In the genomic region with DNA sequence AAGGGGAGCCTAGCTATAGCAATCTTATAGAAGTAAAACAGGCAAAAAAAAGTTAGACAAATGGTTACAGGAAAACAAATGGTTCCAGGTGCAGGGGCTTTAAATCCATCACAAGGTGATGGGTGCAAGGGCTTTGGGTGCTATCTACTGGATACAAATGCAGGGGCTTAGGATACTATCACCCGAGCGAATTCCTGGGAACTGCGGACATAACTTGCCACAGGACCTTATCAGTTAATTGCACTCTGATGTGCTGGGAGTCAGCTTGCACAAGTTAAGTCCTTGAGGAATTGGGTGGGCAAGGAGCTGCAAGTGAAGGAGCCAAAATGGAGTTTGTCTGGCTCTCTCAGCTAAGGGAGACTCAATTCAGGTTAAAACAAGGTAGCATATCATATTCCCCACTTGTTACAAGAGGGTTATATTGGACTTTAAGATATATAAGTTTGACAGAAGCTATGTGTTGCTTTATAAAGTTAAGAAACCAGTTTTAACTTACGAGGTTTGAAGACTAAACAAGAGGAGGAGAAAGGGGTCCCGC, we compare ENCODE assay signal across 1 cellular context.
TF ChIP-seq lines count a peak whose summit lies in the region.

No MANE protein-coding gene starts in this region.

TF ChIP-seq in K562, 482 proteins besides CTCF, POLR2A, EP300 and RAD21 (continued from another document and continues in another):
- TF ChIP-seq, protein P1, sequence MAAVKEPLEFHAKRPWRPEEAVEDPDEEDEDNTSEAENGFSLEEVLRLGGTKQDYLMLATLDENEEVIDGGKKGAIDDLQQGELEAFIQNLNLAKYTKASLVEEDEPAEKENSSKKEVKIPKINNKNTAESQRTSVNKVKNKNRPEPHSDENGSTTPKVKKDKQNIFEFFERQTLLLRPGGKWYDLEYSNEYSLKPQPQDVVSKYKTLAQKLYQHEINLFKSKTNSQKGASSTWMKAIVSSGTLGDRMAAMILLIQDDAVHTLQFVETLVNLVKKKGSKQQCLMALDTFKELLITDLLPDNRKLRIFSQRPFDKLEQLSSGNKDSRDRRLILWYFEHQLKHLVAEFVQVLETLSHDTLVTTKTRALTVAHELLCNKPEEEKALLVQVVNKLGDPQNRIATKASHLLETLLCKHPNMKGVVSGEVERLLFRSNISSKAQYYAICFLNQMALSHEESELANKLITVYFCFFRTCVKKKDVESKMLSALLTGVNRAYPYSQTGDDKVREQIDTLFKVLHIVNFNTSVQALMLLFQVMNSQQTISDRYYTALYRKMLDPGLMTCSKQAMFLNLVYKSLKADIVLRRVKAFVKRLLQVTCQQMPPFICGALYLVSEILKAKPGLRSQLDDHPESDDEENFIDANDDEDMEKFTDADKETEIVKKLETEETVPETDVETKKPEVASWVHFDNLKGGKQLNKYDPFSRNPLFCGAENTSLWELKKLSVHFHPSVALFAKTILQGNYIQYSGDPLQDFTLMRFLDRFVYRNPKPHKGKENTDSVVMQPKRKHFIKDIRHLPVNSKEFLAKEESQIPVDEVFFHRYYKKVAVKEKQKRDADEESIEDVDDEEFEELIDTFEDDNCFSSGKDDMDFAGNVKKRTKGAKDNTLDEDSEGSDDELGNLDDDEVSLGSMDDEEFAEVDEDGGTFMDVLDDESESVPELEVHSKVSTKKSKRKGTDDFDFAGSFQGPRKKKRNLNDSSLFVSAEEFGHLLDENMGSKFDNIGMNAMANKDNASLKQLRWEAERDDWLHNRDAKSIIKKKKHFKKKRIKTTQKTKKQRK (IDR thresholded peaks at IDR 0.05; ENCODE audit: borderline replicate concordance, low read depth, low read length), result no peak
- TF ChIP-seq CBFB (CRISPR knock-in tag; IDR thresholded peaks at IDR 0.05), result no peak
- TF ChIP-seq CHD1 (IDR thresholded peaks at IDR 0.05; ENCODE audit: low read length), result no peak
- no peak for TF ChIP-seq ZNF583 (CRISPR knock-in tag; IDR thresholded peaks at IDR 0.05)
- TF ChIP-seq MEF2A (IDR thresholded peaks at IDR 0.05; ENCODE audit: control insufficient read depth, low read depth, low read length), result no peak
- TF ChIP-seq SOX6 (IDR thresholded peaks at IDR 0.05), result no peak
- TF ChIP-seq, protein P2, sequence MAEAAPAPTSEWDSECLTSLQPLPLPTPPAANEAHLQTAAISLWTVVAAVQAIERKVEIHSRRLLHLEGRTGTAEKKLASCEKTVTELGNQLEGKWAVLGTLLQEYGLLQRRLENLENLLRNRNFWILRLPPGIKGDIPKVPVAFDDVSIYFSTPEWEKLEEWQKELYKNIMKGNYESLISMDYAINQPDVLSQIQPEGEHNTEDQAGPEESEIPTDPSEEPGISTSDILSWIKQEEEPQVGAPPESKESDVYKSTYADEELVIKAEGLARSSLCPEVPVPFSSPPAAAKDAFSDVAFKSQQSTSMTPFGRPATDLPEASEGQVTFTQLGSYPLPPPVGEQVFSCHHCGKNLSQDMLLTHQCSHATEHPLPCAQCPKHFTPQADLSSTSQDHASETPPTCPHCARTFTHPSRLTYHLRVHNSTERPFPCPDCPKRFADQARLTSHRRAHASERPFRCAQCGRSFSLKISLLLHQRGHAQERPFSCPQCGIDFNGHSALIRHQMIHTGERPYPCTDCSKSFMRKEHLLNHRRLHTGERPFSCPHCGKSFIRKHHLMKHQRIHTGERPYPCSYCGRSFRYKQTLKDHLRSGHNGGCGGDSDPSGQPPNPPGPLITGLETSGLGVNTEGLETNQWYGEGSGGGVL (CRISPR knock-in tag; IDR thresholded peaks at IDR 0.05), result no peak
- TF ChIP-seq SRSF9 (IDR thresholded peaks at IDR 0.05; ENCODE audit: borderline replicate concordance, low read depth, low read length), result no peak
- TF ChIP-seq, protein P3, sequence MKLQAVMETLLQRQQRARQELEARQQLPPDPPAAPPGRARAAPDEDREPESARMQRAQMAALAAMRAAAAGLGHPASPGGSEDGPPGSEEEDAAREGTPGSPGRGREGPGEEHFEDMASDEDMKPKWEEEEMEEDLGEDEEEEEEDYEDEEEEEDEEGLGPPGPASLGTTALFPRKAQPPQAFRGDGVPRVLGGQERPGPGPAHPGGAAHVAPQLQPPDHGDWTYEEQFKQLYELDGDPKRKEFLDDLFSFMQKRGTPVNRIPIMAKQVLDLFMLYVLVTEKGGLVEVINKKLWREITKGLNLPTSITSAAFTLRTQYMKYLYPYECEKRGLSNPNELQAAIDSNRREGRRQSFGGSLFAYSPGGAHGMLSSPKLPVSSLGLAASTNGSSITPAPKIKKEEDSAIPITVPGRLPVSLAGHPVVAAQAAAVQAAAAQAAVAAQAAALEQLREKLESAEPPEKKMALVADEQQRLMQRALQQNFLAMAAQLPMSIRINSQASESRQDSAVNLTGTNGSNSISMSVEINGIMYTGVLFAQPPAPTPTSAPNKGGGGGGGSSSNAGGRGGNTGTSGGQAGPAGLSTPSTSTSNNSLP (IDR thresholded peaks at IDR 0.05; ENCODE audit: borderline replicate concordance, low read depth, low read length), result no peak
- TF ChIP-seq CBX3 (IDR thresholded peaks at IDR 0.05; ENCODE audit: borderline replicate concordance in 1 of 2, low read length in 2 of 2), result no peak
- TF ChIP-seq TEAD2 (tag; IDR thresholded peaks at IDR 0.05), result no peak
- TF ChIP-seq CBFA2T3 (IDR thresholded peaks at IDR 0.05), result peak; percentile 57
- TF ChIP-seq ZNF24 (IDR thresholded peaks at IDR 0.05), result no peak
- TF ChIP-seq, protein P4, sequence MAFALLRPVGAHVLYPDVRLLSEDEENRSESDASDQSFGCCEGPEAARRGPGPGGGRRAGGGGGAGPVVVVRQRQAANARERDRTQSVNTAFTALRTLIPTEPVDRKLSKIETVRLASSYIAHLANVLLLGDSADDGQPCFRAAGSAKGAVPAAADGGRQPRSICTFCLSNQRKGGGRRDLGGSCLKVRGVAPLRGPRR (CRISPR knock-in tag; IDR thresholded peaks at IDR 0.05), result no peak
- TF ChIP-seq, protein P5, sequence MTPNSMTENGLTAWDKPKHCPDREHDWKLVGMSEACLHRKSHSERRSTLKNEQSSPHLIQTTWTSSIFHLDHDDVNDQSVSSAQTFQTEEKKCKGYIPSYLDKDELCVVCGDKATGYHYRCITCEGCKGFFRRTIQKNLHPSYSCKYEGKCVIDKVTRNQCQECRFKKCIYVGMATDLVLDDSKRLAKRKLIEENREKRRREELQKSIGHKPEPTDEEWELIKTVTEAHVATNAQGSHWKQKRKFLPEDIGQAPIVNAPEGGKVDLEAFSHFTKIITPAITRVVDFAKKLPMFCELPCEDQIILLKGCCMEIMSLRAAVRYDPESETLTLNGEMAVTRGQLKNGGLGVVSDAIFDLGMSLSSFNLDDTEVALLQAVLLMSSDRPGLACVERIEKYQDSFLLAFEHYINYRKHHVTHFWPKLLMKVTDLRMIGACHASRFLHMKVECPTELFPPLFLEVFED (CRISPR knock-in tag; conservative IDR thresholded peaks at IDR 0.05), result no peak
- TF ChIP-seq, protein P6, sequence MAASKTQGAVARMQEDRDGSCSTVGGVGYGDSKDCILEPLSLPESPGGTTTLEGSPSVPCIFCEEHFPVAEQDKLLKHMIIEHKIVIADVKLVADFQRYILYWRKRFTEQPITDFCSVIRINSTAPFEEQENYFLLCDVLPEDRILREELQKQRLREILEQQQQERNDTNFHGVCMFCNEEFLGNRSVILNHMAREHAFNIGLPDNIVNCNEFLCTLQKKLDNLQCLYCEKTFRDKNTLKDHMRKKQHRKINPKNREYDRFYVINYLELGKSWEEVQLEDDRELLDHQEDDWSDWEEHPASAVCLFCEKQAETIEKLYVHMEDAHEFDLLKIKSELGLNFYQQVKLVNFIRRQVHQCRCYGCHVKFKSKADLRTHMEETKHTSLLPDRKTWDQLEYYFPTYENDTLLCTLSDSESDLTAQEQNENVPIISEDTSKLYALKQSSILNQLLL (CRISPR knock-in tag; IDR thresholded peaks at IDR 0.05; ENCODE audit: borderline replicate concordance), result no peak
- no peak for TF ChIP-seq PHF20 (IDR thresholded peaks at IDR 0.05; ENCODE audit: partially characterized antibody)
- TF ChIP-seq SMARCA5 (IDR thresholded peaks at IDR 0.05), result no peak
- TF ChIP-seq XRCC4 (IDR thresholded peaks at IDR 0.05; ENCODE audit: extremely low read depth, insufficient read depth, insufficient read length), result no peak
- TF ChIP-seq PRMT5 (CRISPR knock-in tag; IDR thresholded peaks at IDR 0.05), result no peak
- no peak for TF ChIP-seq ATF7 (IDR thresholded peaks at IDR 0.05)
- TF ChIP-seq, protein P7, sequence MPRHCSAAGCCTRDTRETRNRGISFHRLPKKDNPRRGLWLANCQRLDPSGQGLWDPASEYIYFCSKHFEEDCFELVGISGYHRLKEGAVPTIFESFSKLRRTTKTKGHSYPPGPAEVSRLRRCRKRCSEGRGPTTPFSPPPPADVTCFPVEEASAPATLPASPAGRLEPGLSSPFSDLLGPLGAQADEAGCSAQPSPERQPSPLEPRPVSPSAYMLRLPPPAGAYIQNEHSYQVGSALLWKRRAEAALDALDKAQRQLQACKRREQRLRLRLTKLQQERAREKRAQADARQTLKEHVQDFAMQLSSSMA (CRISPR knock-in tag; IDR thresholded peaks at IDR 0.05), result no peak
- no peak for TF ChIP-seq ERF (CRISPR knock-in tag; IDR thresholded peaks at IDR 0.05)
- no peak for TF ChIP-seq RBM14 (IDR thresholded peaks at IDR 0.05; ENCODE audit: borderline replicate concordance, insufficient read depth, low read depth, low read length)
- TF ChIP-seq MTA1 (IDR thresholded peaks at IDR 0.05; ENCODE audit: borderline replicate concordance), result no peak
- TF ChIP-seq POLR2AphosphoS5 (IDR thresholded peaks at IDR 0.05; ENCODE audit: control insufficient read depth, insufficient read depth, low read depth, low read length), result no peak
- TF ChIP-seq HSF4 (CRISPR knock-in tag; IDR thresholded peaks at IDR 0.05; ENCODE audit: borderline replicate concordance), result peak; percentile 53; the same call in 1 of the 2 replicates
- TF ChIP-seq, protein P8, sequence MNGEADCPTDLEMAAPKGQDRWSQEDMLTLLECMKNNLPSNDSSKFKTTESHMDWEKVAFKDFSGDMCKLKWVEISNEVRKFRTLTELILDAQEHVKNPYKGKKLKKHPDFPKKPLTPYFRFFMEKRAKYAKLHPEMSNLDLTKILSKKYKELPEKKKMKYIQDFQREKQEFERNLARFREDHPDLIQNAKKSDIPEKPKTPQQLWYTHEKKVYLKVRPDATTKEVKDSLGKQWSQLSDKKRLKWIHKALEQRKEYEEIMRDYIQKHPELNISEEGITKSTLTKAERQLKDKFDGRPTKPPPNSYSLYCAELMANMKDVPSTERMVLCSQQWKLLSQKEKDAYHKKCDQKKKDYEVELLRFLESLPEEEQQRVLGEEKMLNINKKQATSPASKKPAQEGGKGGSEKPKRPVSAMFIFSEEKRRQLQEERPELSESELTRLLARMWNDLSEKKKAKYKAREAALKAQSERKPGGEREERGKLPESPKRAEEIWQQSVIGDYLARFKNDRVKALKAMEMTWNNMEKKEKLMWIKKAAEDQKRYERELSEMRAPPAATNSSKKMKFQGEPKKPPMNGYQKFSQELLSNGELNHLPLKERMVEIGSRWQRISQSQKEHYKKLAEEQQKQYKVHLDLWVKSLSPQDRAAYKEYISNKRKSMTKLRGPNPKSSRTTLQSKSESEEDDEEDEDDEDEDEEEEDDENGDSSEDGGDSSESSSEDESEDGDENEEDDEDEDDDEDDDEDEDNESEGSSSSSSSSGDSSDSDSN (IDR thresholded peaks at IDR 0.05; ENCODE audit: borderline replicate concordance in 1 of 2, low read depth in 2 of 2, low read length in 2 of 2), result no peak
- TF ChIP-seq SLC30A9 (CRISPR knock-in tag; IDR thresholded peaks at IDR 0.05), result no peak
- TF ChIP-seq, protein P9, sequence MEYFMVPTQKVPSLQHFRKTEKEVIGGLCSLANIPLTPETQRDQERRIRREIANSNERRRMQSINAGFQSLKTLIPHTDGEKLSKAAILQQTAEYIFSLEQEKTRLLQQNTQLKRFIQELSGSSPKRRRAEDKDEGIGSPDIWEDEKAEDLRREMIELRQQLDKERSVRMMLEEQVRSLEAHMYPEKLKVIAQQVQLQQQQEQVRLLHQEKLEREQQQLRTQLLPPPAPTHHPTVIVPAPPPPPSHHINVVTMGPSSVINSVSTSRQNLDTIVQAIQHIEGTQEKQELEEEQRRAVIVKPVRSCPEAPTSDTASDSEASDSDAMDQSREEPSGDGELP (CRISPR knock-in tag; IDR thresholded peaks at IDR 0.05; ENCODE audit: borderline replicate concordance), result no peak
- TF ChIP-seq ASH1L (IDR thresholded peaks at IDR 0.05; ENCODE audit: borderline replicate concordance, low read depth, partially characterized antibody), result no peak
- no peak for TF ChIP-seq ADNP (tag; IDR thresholded peaks at IDR 0.05)
- no peak for TF ChIP-seq PHF21A (IDR thresholded peaks at IDR 0.05; ENCODE audit: borderline replicate concordance, low read depth)
- TF ChIP-seq, protein P10, sequence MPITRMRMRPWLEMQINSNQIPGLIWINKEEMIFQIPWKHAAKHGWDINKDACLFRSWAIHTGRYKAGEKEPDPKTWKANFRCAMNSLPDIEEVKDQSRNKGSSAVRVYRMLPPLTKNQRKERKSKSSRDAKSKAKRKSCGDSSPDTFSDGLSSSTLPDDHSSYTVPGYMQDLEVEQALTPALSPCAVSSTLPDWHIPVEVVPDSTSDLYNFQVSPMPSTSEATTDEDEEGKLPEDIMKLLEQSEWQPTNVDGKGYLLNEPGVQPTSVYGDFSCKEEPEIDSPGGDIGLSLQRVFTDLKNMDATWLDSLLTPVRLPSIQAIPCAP (CRISPR knock-in tag; IDR thresholded peaks at IDR 0.05; ENCODE audit: borderline replicate concordance), result no peak
- TF ChIP-seq, protein P11, sequence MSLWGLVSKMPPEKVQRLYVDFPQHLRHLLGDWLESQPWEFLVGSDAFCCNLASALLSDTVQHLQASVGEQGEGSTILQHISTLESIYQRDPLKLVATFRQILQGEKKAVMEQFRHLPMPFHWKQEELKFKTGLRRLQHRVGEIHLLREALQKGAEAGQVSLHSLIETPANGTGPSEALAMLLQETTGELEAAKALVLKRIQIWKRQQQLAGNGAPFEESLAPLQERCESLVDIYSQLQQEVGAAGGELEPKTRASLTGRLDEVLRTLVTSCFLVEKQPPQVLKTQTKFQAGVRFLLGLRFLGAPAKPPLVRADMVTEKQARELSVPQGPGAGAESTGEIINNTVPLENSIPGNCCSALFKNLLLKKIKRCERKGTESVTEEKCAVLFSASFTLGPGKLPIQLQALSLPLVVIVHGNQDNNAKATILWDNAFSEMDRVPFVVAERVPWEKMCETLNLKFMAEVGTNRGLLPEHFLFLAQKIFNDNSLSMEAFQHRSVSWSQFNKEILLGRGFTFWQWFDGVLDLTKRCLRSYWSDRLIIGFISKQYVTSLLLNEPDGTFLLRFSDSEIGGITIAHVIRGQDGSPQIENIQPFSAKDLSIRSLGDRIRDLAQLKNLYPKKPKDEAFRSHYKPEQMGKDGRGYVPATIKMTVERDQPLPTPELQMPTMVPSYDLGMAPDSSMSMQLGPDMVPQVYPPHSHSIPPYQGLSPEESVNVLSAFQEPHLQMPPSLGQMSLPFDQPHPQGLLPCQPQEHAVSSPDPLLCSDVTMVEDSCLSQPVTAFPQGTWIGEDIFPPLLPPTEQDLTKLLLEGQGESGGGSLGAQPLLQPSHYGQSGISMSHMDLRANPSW (CRISPR knock-in tag; IDR thresholded peaks at IDR 0.05), result no peak
- no peak for TF ChIP-seq ZNF830 (CRISPR knock-in tag; IDR thresholded peaks at IDR 0.05)
- TF ChIP-seq MTA3 (IDR thresholded peaks at IDR 0.05; ENCODE audit: borderline replicate concordance), result no peak
